ENCODE assay signal across 24 cellular contexts in genomic region chr6:159020011-159020410, GRCh38. TPM values are rescaled to one million over a fixed set of nuclear protein-coding genes. Genes with fewer than 3 reads are reported as not detected.
"Had no signal": no experiment of that assay in that cellular context is flagged by ENCODE, and none has a peak within 500 bp of the region (broad histone marks: within the 10 kb centered on the region; RNA-seq: fewer than 3 reads in every experiment).

No MANE protein-coding gene starts in this region.

- DNase-seq: activated CD4-positive, alpha-beta T cell treated with anti-CD3 and anti-CD28 coated beads, Interleukin-2, amount 10 ng/mL, durations not matched to agents 7 days and 5 days; activated CD4-positive, alpha-beta T cell treated with anti-CD3 and anti-CD28 coated beads, Interleukin-2, amount 50 U/mL, for 48 hours; activated CD8-positive, alpha-beta T cell treated with anti-CD3 and anti-CD28 coated beads, Interleukin-2, amount 10 ng/mL, durations not matched to agents 7 days and 5 days; activated gamma-delta T cell treated with Interleukin-2 at 50 U/mL for 16 hours; activated naive CD4-positive, alpha-beta T cell treated with anti-CD3 and anti-CD28 coated beads, Interleukin-2, amount 10 ng/mL, durations not matched to agents 7 days and 5 days; activated naive CD8-positive, alpha-beta T cell treated with anti-CD3 and anti-CD28 coated beads, Interleukin-2, amount 10 ng/mL, durations not matched to agents 7 days and 5 days; activated T-cell treated with anti-CD3 and anti-CD28 coated beads, Interleukin-2, amount 50 U/mL, for 24 hours; adrenal gland; body of pancreas; caudate nucleus; NCI-H1105 treated with DMSO at 0.1 percent for 48 hours; NCI-H1436 treated with DMSO at 0.1 percent for 48 hours; NCI-H1694 treated with DMSO at 0.1 percent for 48 hours; NCI-H2029; NCI-H345; NCI-H69; NCI-H82; OCI-M1; Right ventricle myocardium superior; SW 1271; T-helper 1 cell; T1000 had no signal

- H3K27ac Mint-ChIP-seq: activated CD4-positive, alpha-beta T cell treated with anti-CD3 and anti-CD28 coated beads, Interleukin-2, amount 10 ng/mL, durations not matched to agents 7 days and 5 days; activated CD8-positive, alpha-beta T cell treated with anti-CD3 and anti-CD28 coated beads, Interleukin-2, amount 10 ng/mL, durations not matched to agents 7 days and 5 days; activated naive CD4-positive, alpha-beta T cell treated with anti-CD3 and anti-CD28 coated beads, Interleukin-2, amount 10 ng/mL, durations not matched to agents 7 days and 5 days; activated naive CD8-positive, alpha-beta T cell treated with anti-CD3 and anti-CD28 coated beads, Interleukin-2, amount 10 ng/mL, durations not matched to agents 7 days and 5 days had no signal

- H3K4me1 ChIP-seq: adrenal gland, body of pancreas had no signal

- H3K27me3 ChIP-seq: adrenal gland, body of pancreas had no signal

- H3K4me2 ChIP-seq: KMS-11 had no signal

- H3K27ac ChIP-seq: adrenal gland, body of pancreas, KMS-11 had no signal

- H3K27me3 Mint-ChIP-seq: activated CD4-positive, alpha-beta T cell treated with anti-CD3 and anti-CD28 coated beads, Interleukin-2, amount 10 ng/mL, durations not matched to agents 7 days and 5 days; activated naive CD8-positive, alpha-beta T cell treated with anti-CD3 and anti-CD28 coated beads, Interleukin-2, amount 10 ng/mL, durations not matched to agents 7 days and 5 days; activated T-cell treated with anti-CD3 and anti-CD28 coated beads, Interleukin-2, amount 50 U/mL, for 24 hours had no signal

- H3K9ac ChIP-seq: KMS-11 had no signal

- H3K36me3 ChIP-seq: adrenal gland had no signal

- H3K4me3 Mint-ChIP-seq: activated CD4-positive, alpha-beta T cell treated with anti-CD3 and anti-CD28 coated beads, Interleukin-2, amount 10 ng/mL, durations not matched to agents 7 days and 5 days; activated CD8-positive, alpha-beta T cell treated with anti-CD3 and anti-CD28 coated beads, Interleukin-2, amount 10 ng/mL, durations not matched to agents 7 days and 5 days; activated naive CD4-positive, alpha-beta T cell treated with anti-CD3 and anti-CD28 coated beads, Interleukin-2, amount 10 ng/mL, durations not matched to agents 7 days and 5 days; activated naive CD8-positive, alpha-beta T cell treated with anti-CD3 and anti-CD28 coated beads, Interleukin-2, amount 10 ng/mL, durations not matched to agents 7 days and 5 days; activated T-cell treated with anti-CD3 and anti-CD28 coated beads, Interleukin-2, amount 50 U/mL, for 24 hours had no signal

- H3K4me3 ChIP-seq: adrenal gland, body of pancreas had no signal

- ATAC-seq: activated CD8-positive, alpha-beta T cell treated with anti-CD3 and anti-CD28 coated beads, Interleukin-2, amount 10 ng/mL, durations not matched to agents 7 days and 5 days; body of pancreas had no signal

RNA-seq across cellular contexts. Expression of gene TAGAP, which starts 24.8 kb away (rescaled TPM):
- total RNA-seq: NCI-H460 had no signal
